ENCODE assay signal across 2 cellular contexts in genomic region chr6:25462235-25462897, GRCh38.
TF ChIP-seq lines count a peak whose summit lies in the region.

No MANE protein-coding gene starts in this region.

TF ChIP-seq in GM23338, 12 proteins besides CTCF, POLR2A, EP300 and RAD21 (continued from another document):
- TF ChIP-seq CREB1 (CRISPR knock-in tag; IDR thresholded peaks at IDR 0.05; ENCODE audit: low read depth) (no peak), ZNF331 (CRISPR knock-in tag; IDR thresholded peaks at IDR 0.05; ENCODE audit: low read depth) (no peak), EZH2 (IDR thresholded peaks at IDR 0.05; ENCODE audit: low read depth, unreplicated experiment) (no peak), ZNF114 (CRISPR knock-in tag; IDR thresholded peaks at IDR 0.05) (no peak), REST (IDR thresholded peaks at IDR 0.05; ENCODE audit: unreplicated experiment) (no peak)
TF ChIP-seq in GM23338: peak in this region for 0.

TF ChIP-seq in H1, 55 proteins besides CTCF, POLR2A, EP300 and RAD21 (continued from another document):
- TF ChIP-seq HDAC2 (IDR thresholded peaks at IDR 0.05; ENCODE audit: borderline replicate concordance in 1 of 2, low read depth in 2 of 2, low read length in 2 of 2), result no peak
- TF ChIP-seq ASH2L (IDR thresholded peaks at IDR 0.05; ENCODE audit: low read length), result no peak
